Comparison of ENCODE assay signal across 23 cellular contexts in genomic region chr3:34013818-34014576, GRCh38.
"Had no signal": no experiment of that assay in that cellular context is flagged by ENCODE, and none has a peak within 500 bp of the region (broad histone marks: within the 10 kb centered on the region; RNA-seq: fewer than 3 reads in every experiment).

No MANE protein-coding gene starts in this region.

- H3K27me3 ChIP-seq: suprapubic skin, transverse colon, vagina had no signal

- H3K4me3 ChIP-seq: skin epidermis, suprapubic skin, transverse colon, vagina had no signal

- H3K27ac ChIP-seq: foreskin keratinocyte, skin epidermis, suprapubic skin, transverse colon, vagina had no signal

- H3K9me3 Mint-ChIP-seq: activated CD4-positive, alpha-beta memory T cell treated with anti-CD3 and anti-CD28 coated beads, Interleukin-2, amount 10 ng/mL, durations not matched to agents 7 days and 5 days; activated naive CD8-positive, alpha-beta T cell treated with anti-CD3 and anti-CD28 coated beads for 36 hours; activated T-helper 17 cell treated with anti-CD3 and anti-CD28 coated beads, Interleukin-2, amount 50 U/mL, for 72 hours; effector memory CD8-positive, alpha-beta T cell; neural crest cell; stimulated activated naive CD8-positive, alpha-beta T cell treated with anti-CD3 and anti-CD28 coated beads, Interleukin-15, Interleukin-2, amounts not matched to agents 100 ng/mL and 50 ng/mL, for 24 hours had no signal

- H3K36me3 Mint-ChIP-seq: activated naive CD8-positive, alpha-beta T cell treated with anti-CD3 and anti-CD28 coated beads for 36 hours had no signal

- H3K4me1 ChIP-seq: suprapubic skin, vagina had no signal

- H3K4me3 Mint-ChIP-seq: activated CD4-positive, alpha-beta memory T cell treated with anti-CD3 and anti-CD28 coated beads, Interleukin-2, amount 10 ng/mL, durations not matched to agents 7 days and 5 days; activated naive CD8-positive, alpha-beta T cell treated with anti-CD3 and anti-CD28 coated beads for 36 hours; activated T-helper 17 cell treated with anti-CD3 and anti-CD28 coated beads, Interleukin-2, amount 50 U/mL, for 72 hours; effector memory CD8-positive, alpha-beta T cell; neural crest cell; stimulated activated naive CD8-positive, alpha-beta T cell treated with anti-CD3 and anti-CD28 coated beads, Interleukin-15, Interleukin-2, amounts not matched to agents 100 ng/mL and 50 ng/mL, for 24 hours had no signal

- H3K9me3 ChIP-seq: suprapubic skin, transverse colon, vagina had no signal

- ATAC-seq: activated T-helper 17 cell treated with anti-CD3 and anti-CD28 coated beads, Interleukin-2, amount 50 U/mL, for 72 hours; effector memory CD8-positive, alpha-beta T cell; foreskin keratinocyte; left colon; right cardiac atrium had no signal

- H3K36me3 ChIP-seq: suprapubic skin, transverse colon, vagina had no signal

- H3K27ac Mint-ChIP-seq: activated CD4-positive, alpha-beta memory T cell treated with anti-CD3 and anti-CD28 coated beads, Interleukin-2, amount 10 ng/mL, durations not matched to agents 7 days and 5 days; activated naive CD8-positive, alpha-beta T cell treated with anti-CD3 and anti-CD28 coated beads for 36 hours; activated T-helper 17 cell treated with anti-CD3 and anti-CD28 coated beads, Interleukin-2, amount 50 U/mL, for 72 hours; progenitor cell of endocrine pancreas; stimulated activated naive CD8-positive, alpha-beta T cell treated with anti-CD3 and anti-CD28 coated beads, Interleukin-15, Interleukin-2, amounts not matched to agents 100 ng/mL and 50 ng/mL, for 24 hours had no signal

- H3K27me3 Mint-ChIP-seq: activated naive CD8-positive, alpha-beta T cell treated with anti-CD3 and anti-CD28 coated beads for 36 hours; effector memory CD8-positive, alpha-beta T cell; stimulated activated naive CD8-positive, alpha-beta T cell treated with anti-CD3 and anti-CD28 coated beads, Interleukin-15, Interleukin-2, amounts not matched to agents 100 ng/mL and 50 ng/mL, for 24 hours had no signal

- DNase-seq: activated CD4-positive, alpha-beta memory T cell treated with anti-CD3 and anti-CD28 coated beads, Interleukin-2, amount 10 ng/mL, durations not matched to agents 7 days and 5 days; activated CD4-positive, alpha-beta T cell treated with anti-CD3 and anti-CD28 coated beads for 48 hours; activated CD4-positive, CD25-positive, alpha-beta regulatory T cell; activated naive CD4-positive, alpha-beta T cell; activated naive CD8-positive, alpha-beta T cell treated with anti-CD3 and anti-CD28 coated beads for 36 hours; activated T-cell treated with anti-CD3 and anti-CD28 coated beads, Interleukin-2, amount 50 U/mL, for 1 hour; amniotic stem cell; effector memory CD8-positive, alpha-beta T cell; foreskin keratinocyte; hippocampal formation; islet precursor cell; left colon; right cardiac atrium; stimulated activated CD4-positive, alpha-beta T cell treated with anti-CD3 and anti-CD28 coated beads, Interleukin-15, amount 100 ng/mL, for 24 hours; stimulated activated CD4-positive, alpha-beta T cell treated with anti-CD3 and anti-CD28 coated beads, Interleukin-2, amount 100 ng/mL, for 48 hours; transverse colon had no signal
